31 cellular contexts compared by ENCODE assay signal in genomic region chr12:25861226-25861625, GRCh38.
"Had no signal": no experiment of that assay in that cellular context is flagged by ENCODE, and none has a peak within 500 bp of the region (broad histone marks: within the 10 kb centered on the region; RNA-seq: fewer than 3 reads in every experiment).

No MANE protein-coding gene starts in this region.

- H3K36me3 Mint-ChIP-seq: natural killer cell; neural progenitor cell; stimulated activated memory B cell treated with anti-CD40 and anti-IgM and Interleukin-4, amounts not matched to agents 10 μg/mL and 1 μg/mL and 100 μg/mL, for 72 hours; type B pancreatic cell had no signal

- H3K4me3 ChIP-seq: neural progenitor cell, ovary, psoas muscle, right lobe of liver, sigmoid colon, spleen, suprapubic skin, testis, tibial artery, transverse colon, upper lobe of right lung, uterus had no signal

- H3K9me3 ChIP-seq: ovary, psoas muscle, right lobe of liver, sigmoid colon, spleen, suprapubic skin, testis, tibial artery, transverse colon, upper lobe of right lung, uterus had no signal

- H3K4me1 Mint-ChIP-seq: nephron; neural progenitor cell; stimulated activated memory B cell treated with anti-CD40 and anti-IgM and Interleukin-4, amounts not matched to agents 10 μg/mL and 1 μg/mL and 100 μg/mL, for 72 hours; stimulated activated naive CD8-positive, alpha-beta T cell treated with anti-CD3 and anti-CD28 coated beads, Interleukin-15, amount 100 ng/mL, for 72 hours had no signal

- H3K79me2 ChIP-seq: parathyroid adenoma had no signal

- H3K4me1 ChIP-seq: neural progenitor cell, parathyroid adenoma, psoas muscle, right lobe of liver, sigmoid colon, spleen, testis, tibial artery, transverse colon, upper lobe of right lung, uterus had no signal

- H3K4me2 ChIP-seq: neural progenitor cell had no signal

- ATAC-seq: natural killer cell; psoas muscle; right lobe of liver; stimulated activated memory B cell treated with anti-CD40 and anti-IgM and Interleukin-4, amounts not matched to agents 10 μg/mL and 1 μg/mL and 100 μg/mL, for 72 hours; stimulated activated naive CD8-positive, alpha-beta T cell treated with anti-CD3 and anti-CD28 coated beads, Interleukin-15, amount 100 ng/mL, for 72 hours; stimulated activated naive CD8-positive, alpha-beta T cell treated with anti-CD3 and anti-CD28 coated beads, Interleukin-15, Interleukin-2, amounts not matched to agents 100 U/mL and 50 U/mL, for 24 hours; upper lobe of right lung had no signal

- H3K27ac Mint-ChIP-seq: natural killer cell; nephron; neural progenitor cell; progenitor cell of endocrine pancreas; stimulated activated memory B cell treated with anti-CD40 and anti-IgM and Interleukin-4, amounts not matched to agents 10 μg/mL and 1 μg/mL and 100 μg/mL, for 72 hours; stimulated activated naive CD8-positive, alpha-beta T cell treated with anti-CD3 and anti-CD28 coated beads, Interleukin-15, amount 100 ng/mL, for 72 hours; type B pancreatic cell had no signal

- H3K27ac ChIP-seq: neural progenitor cell, ovary, parathyroid adenoma, psoas muscle, right lobe of liver, sigmoid colon, spleen, suprapubic skin, testis, tibial artery, transverse colon, upper lobe of right lung, uterus had no signal

- FAIRE-seq: small intestine had no signal

- H3K4me3 Mint-ChIP-seq: natural killer cell; nephron; neural progenitor cell; stimulated activated memory B cell treated with anti-CD40 and anti-IgM and Interleukin-4, amounts not matched to agents 10 μg/mL and 1 μg/mL and 100 μg/mL, for 72 hours; stimulated activated naive CD8-positive, alpha-beta T cell treated with anti-CD3 and anti-CD28 coated beads, Interleukin-15, amount 100 ng/mL, for 72 hours; type B pancreatic cell had no signal

- H3K27me3 ChIP-seq: neural progenitor cell, ovary, right lobe of liver, sigmoid colon, spleen, suprapubic skin, testis, tibial artery, transverse colon, upper lobe of right lung, uterus had no signal

- H3K36me3 ChIP-seq: neural progenitor cell, ovary, right lobe of liver, sigmoid colon, spleen, suprapubic skin, tibial artery, transverse colon, upper lobe of right lung, uterus had no signal

- H3K9ac ChIP-seq: neural progenitor cell, parathyroid adenoma had no signal

- H3K9me3 Mint-ChIP-seq: natural killer cell; nephron; neural progenitor cell; stimulated activated memory B cell treated with anti-CD40 and anti-IgM and Interleukin-4, amounts not matched to agents 10 μg/mL and 1 μg/mL and 100 μg/mL, for 72 hours; stimulated activated naive CD8-positive, alpha-beta T cell treated with anti-CD3 and anti-CD28 coated beads, Interleukin-15, amount 100 ng/mL, for 72 hours had no signal

- DNase-seq: natural killer cell; occipital lobe; ovary; posterior cingulate gyrus; psoas muscle; right cardiac atrium; right lobe of liver; sigmoid colon; small intestine; spleen; stimulated activated CD4-positive, alpha-beta T cell treated with anti-CD3 and anti-CD28 coated beads, Interleukin-12 subunit alpha, Interleukin-12 subunit beta, amount 100 ng/mL, for 4 hours; stimulated activated CD4-positive, alpha-beta T cell treated with anti-CD3 and anti-CD28 coated beads, Interleukin-1b, Interleukin-23, amount 100 ng/mL, for 48 hours; stimulated activated CD4-positive, alpha-beta T cell treated with anti-CD3 and anti-CD28 coated beads, Interleukin-4, amount 100 ng/mL, for 1 hour; stimulated activated CD4-positive, alpha-beta T cell treated with anti-CD3 and anti-CD28 coated beads, Interleukin-4, amount 100 ng/mL, for 4 hours; stimulated activated CD8-positive, alpha-beta memory T cell treated with anti-CD3 and anti-CD28 coated beads, Interleukin-4, amount 100 ng/mL, for 48 hours; stimulated activated naive CD4-positive, alpha-beta T cell; stimulated activated naive CD8-positive, alpha-beta T cell treated with anti-CD3 and anti-CD28 coated beads, Interleukin-15, amount 100 ng/mL, for 72 hours; stimulated activated naive CD8-positive, alpha-beta T cell treated with anti-CD3 and anti-CD28 coated beads, Interleukin-15, Interleukin-2, amounts not matched to agents 100 U/mL and 50 U/mL, for 24 hours; substantia nigra; testis; tibial artery; transverse colon; upper lobe of right lung; uterus had no signal

- H2AFZ ChIP-seq: neural progenitor cell, parathyroid adenoma had no signal
